9 cellular contexts compared by ENCODE assay signal in the genomic region with DNA sequence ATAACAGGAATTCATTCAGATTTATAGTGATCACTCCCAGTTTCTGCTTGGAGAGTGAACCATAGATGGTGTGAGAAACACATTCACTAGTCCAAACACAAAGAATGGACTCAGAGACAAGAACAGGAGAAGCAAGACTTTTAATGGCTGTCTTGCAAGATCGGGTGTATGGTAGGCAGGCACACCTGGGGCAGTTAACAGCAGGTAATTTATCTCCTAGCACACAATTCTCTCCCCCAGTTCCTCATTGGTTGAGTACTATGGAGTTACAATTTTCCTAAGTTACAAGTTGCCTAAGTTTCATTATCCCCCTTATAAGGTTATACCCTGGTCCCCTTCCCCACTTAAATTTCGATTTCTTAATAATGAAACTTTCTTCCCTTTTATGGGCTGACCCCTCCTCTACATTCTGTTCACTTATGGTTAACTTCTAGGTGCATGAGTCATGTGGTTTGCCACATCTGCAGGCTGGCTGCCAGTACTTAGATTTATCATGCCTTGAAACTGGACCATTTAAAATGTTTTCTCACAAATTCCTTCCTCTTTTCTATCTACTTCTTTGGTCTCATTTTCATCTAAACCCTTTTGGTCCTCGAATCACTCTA.
DNase-seq lines count a peak whose midpoint lies in the region; ATAC-seq lines count a peak whose summit lies in the region.
"Had no signal": no experiment of that assay in that cellular context is flagged by ENCODE, and none has a peak within 500 bp of the region (broad histone marks: within the 10 kb centered on the region; RNA-seq: fewer than 3 reads in every experiment).

No MANE protein-coding gene starts in this region.

- H3K9ac ChIP-seq in Karpas-422 (ENCODE audit: low read length): no peak overlapping the region

- no peaks in the 10 kb centered on the region for H4K20me1 ChIP-seq in Karpas-422 (ENCODE audit: insufficient read depth, low read depth, low read length)

- H3K27ac ChIP-seq in Karpas-422 (ENCODE audit: low read length): peak overlapping the region; percentile 61

- no peaks in the 10 kb centered on the region for H3K9me2 ChIP-seq in Karpas-422 (replicated peaks; ENCODE audit: insufficient read depth, low read length)

- no peaks in the 10 kb centered on the region for H3K9me3 ChIP-seq in Karpas-422 (ENCODE audit: low read length)

- no peaks in the 10 kb centered on the region for H3K27me3 ChIP-seq in Karpas-422 (ENCODE audit: low read length)

- DNase-seq in stimulated activated CD4-positive, alpha-beta T cell treated with anti-CD3 and anti-CD28 coated beads, Interleukin-15, amount 100 ng/mL, for 24 hours: peak; percentile 32
- DNase-seq in stimulated activated CD4-positive, alpha-beta T cell treated with anti-CD3 and anti-CD28 coated beads, Interleukin-4, amount 100 ng/mL, for 24 hours: no peak
- peak; percentile 85 for DNase-seq in Karpas-422
- peak; percentile 82 for DNase-seq in amniotic epithelial cell (ENCODE audit: low read depth)
- DNase-seq in hippocampal formation (lab: John Stamatoyannopoulos, UW): no peak
- no peak for DNase-seq in stimulated activated CD4-positive, alpha-beta T cell treated with anti-CD3 and anti-CD28 coated beads, Interleukin-2, amount 100 ng/mL, for 48 hours
- DNase-seq in activated CD4-positive, CD25-positive, alpha-beta regulatory T cell (lab: John Stamatoyannopoulos, UW): no peak
- DNase-seq: NCI-H345 had no signal

- H2AFZ ChIP-seq in Karpas-422 (ENCODE audit: low read length): no peak overlapping the region

- H3K4me2 ChIP-seq in Karpas-422 (ENCODE audit: low read depth, low read length, poor library complexity, severe bottlenecking): peak overlapping the region; percentile 49

- no peaks in the 10 kb centered on the region for H3K36me3 ChIP-seq in Karpas-422 (ENCODE audit: insufficient read depth, low read length)

- ATAC-seq in HG02642 (IDR thresholded peaks at IDR 0.05; ENCODE audit: poor library complexity, unreplicated experiment): no peak

- no peaks in the 10 kb centered on the region for H3K79me2 ChIP-seq in Karpas-422 (ENCODE audit: low read length)

- H3K4me1 ChIP-seq in Karpas-422 (ENCODE audit: low read length): peaks cover 29% of the 10 kb centered on the region

- peak overlapping the region; percentile 30; the same call in 1 of the 2 replicates for H3K4me3 ChIP-seq in Karpas-422 (ENCODE audit: low read length)

Comparison
In these comparisons a context has a peak if more than half of its experiments do, and no peak if none do; other contexts are left out.
1. DNase-seq: peak in stimulated activated CD4-positive, alpha-beta T cell treated with anti-CD3 and anti-CD28 coated beads, Interleukin-15, amount 100 ng/mL, for 24 hours (single experiment), Karpas-422 (single experiment) and amniotic epithelial cell (single experiment); none in stimulated activated CD4-positive, alpha-beta T cell treated with anti-CD3 and anti-CD28 coated beads, Interleukin-4, amount 100 ng/mL, for 24 hours (single experiment), hippocampal formation (0 of 2), stimulated activated CD4-positive, alpha-beta T cell treated with anti-CD3 and anti-CD28 coated beads, Interleukin-2, amount 100 ng/mL, for 48 hours (0 of 2) and activated CD4-positive, CD25-positive, alpha-beta regulatory T cell (0 of 4).